ENCODE assay signal across 1 cellular context in genomic region chr17:72414032-72414396, GRCh38.
TF ChIP-seq lines count a peak whose summit lies in the region.

No MANE protein-coding gene starts in this region.

TF ChIP-seq in HepG2, 621 proteins besides CTCF, POLR2A, EP300 and RAD21 (continued from another document):
- 0 out of 2 replicates have a peak, but pooled peaks have one; percentile 51 for TF ChIP-seq NFATC3 (CRISPR knock-in tag; IDR thresholded peaks at IDR 0.05)
- 0 out of 2 replicates have a peak, but pooled peaks have one; percentile 23 for TF ChIP-seq ZNF557 (CRISPR knock-in tag; IDR thresholded peaks at IDR 0.05)
- TF ChIP-seq ZNF24 (IDR thresholded peaks at IDR 0.05), result peak; percentile 81; the same call in 1 of the 2 replicates
- no peak for TF ChIP-seq GFI1 (CRISPR knock-in tag; IDR thresholded peaks at IDR 0.05; ENCODE audit: borderline replicate concordance)
- TF ChIP-seq ZNF44 (CRISPR knock-in tag; IDR thresholded peaks at IDR 0.05), result no peak
- peak; percentile 5; the same call in 1 of the 2 replicates for TF ChIP-seq POLR2G (IDR thresholded peaks at IDR 0.05; ENCODE audit: low read depth, low read length)
- 0 out of 2 replicates have a peak, but pooled peaks have one; percentile 22 for TF ChIP-seq KAT7 (CRISPR knock-in tag; IDR thresholded peaks at IDR 0.05; ENCODE audit: borderline replicate concordance)
- no peak for TF ChIP-seq ZFP91 (CRISPR knock-in tag; IDR thresholded peaks at IDR 0.05; ENCODE audit: borderline replicate concordance)
- no peak for TF ChIP-seq ZNF740 (CRISPR knock-in tag; IDR thresholded peaks at IDR 0.05)
- TF ChIP-seq AKNA (CRISPR knock-in tag; IDR thresholded peaks at IDR 0.05; ENCODE audit: borderline replicate concordance), result no peak
- TF ChIP-seq ATF1 (CRISPR knock-in tag; IDR thresholded peaks at IDR 0.05), result no peak
- TF ChIP-seq ZBTB26 (CRISPR knock-in tag; IDR thresholded peaks at IDR 0.05; ENCODE audit: borderline replicate concordance), result 0 out of 2 replicates have a peak, but pooled peaks have one; percentile 7
- TF ChIP-seq SMYD3 (CRISPR knock-in tag; IDR thresholded peaks at IDR 0.05), result 0 out of 2 replicates have a peak, but pooled peaks have one; percentile 31
- TF ChIP-seq RBM22 (optimal IDR thresholded peaks at IDR 0.05; ENCODE audit: low read length), result peak; percentile 69
